ENCODE assay signal across 2 cellular contexts in genomic region chr3:172221550-172221949, GRCh38.
TF ChIP-seq lines count a peak whose summit lies in the region.

No MANE protein-coding gene starts in this region.

TF ChIP-seq in A549, 52 proteins besides CTCF, POLR2A, EP300 and RAD21 (continued from another document):
- TF ChIP-seq, protein P1, sequence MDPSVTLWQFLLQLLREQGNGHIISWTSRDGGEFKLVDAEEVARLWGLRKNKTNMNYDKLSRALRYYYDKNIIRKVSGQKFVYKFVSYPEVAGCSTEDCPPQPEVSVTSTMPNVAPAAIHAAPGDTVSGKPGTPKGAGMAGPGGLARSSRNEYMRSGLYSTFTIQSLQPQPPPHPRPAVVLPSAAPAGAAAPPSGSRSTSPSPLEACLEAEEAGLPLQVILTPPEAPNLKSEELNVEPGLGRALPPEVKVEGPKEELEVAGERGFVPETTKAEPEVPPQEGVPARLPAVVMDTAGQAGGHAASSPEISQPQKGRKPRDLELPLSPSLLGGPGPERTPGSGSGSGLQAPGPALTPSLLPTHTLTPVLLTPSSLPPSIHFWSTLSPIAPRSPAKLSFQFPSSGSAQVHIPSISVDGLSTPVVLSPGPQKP (IDR thresholded peaks at IDR 0.05; ENCODE audit: low read depth, low read length) = no peak
- no peak for TF ChIP-seq ZC3H11A (IDR thresholded peaks at IDR 0.05)
- TF ChIP-seq REST (IDR thresholded peaks at IDR 0.05) = no peak
- no peak for TF ChIP-seq HOXB5 (CRISPR knock-in tag; IDR thresholded peaks at IDR 0.05)
- no peak for TF ChIP-seq CHD2 (IDR thresholded peaks at IDR 0.05; ENCODE audit: low read length, partially characterized antibody)
- TF ChIP-seq, protein P2, sequence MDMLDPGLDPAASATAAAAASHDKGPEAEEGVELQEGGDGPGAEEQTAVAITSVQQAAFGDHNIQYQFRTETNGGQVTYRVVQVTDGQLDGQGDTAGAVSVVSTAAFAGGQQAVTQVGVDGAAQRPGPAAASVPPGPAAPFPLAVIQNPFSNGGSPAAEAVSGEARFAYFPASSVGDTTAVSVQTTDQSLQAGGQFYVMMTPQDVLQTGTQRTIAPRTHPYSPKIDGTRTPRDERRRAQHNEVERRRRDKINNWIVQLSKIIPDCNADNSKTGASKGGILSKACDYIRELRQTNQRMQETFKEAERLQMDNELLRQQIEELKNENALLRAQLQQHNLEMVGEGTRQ (IDR thresholded peaks at IDR 0.05) = no peak
- TF ChIP-seq CEBPB (IDR thresholded peaks at IDR 0.05) = peak; percentile 21 to 47; a peak in 1 of 4 replicates
- TF ChIP-seq HEYL (CRISPR knock-in tag; IDR thresholded peaks at IDR 0.05) = no peak
- no peak for TF ChIP-seq CBX2 (IDR thresholded peaks at IDR 0.05; ENCODE audit: borderline replicate concordance, low read depth)
- TF ChIP-seq SMC3 (IDR thresholded peaks at IDR 0.05) = no peak
- TF ChIP-seq NPAS2 (CRISPR knock-in tag; IDR thresholded peaks at IDR 0.05; ENCODE audit: borderline replicate concordance) = no peak
- TF ChIP-seq, protein P3, sequence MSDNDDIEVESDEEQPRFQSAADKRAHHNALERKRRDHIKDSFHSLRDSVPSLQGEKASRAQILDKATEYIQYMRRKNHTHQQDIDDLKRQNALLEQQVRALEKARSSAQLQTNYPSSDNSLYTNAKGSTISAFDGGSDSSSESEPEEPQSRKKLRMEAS (IDR thresholded peaks at IDR 0.05) = no peak
- no peak for TF ChIP-seq BCL3 (IDR thresholded peaks at IDR 0.05)
- TF ChIP-seq EHMT2 (IDR thresholded peaks at IDR 0.05; ENCODE audit: low read depth) = no peak
- peak; percentile 10; the same call in 1 of the 2 replicates for TF ChIP-seq GATA3 (IDR thresholded peaks at IDR 0.05; ENCODE audit: borderline replicate concordance)
- TF ChIP-seq CBX8 (IDR thresholded peaks at IDR 0.05) = no peak
- TF ChIP-seq HOXA7 (CRISPR knock-in tag; IDR thresholded peaks at IDR 0.05) = no peak
- TF ChIP-seq JUNB (IDR thresholded peaks at IDR 0.05) = peak; percentile 32; the same call in 1 of the 2 replicates

TF ChIP-seq in GM23338, 12 proteins besides CTCF, POLR2A, EP300 and RAD21 (continued from another document):
- TF ChIP-seq, protein P4, sequence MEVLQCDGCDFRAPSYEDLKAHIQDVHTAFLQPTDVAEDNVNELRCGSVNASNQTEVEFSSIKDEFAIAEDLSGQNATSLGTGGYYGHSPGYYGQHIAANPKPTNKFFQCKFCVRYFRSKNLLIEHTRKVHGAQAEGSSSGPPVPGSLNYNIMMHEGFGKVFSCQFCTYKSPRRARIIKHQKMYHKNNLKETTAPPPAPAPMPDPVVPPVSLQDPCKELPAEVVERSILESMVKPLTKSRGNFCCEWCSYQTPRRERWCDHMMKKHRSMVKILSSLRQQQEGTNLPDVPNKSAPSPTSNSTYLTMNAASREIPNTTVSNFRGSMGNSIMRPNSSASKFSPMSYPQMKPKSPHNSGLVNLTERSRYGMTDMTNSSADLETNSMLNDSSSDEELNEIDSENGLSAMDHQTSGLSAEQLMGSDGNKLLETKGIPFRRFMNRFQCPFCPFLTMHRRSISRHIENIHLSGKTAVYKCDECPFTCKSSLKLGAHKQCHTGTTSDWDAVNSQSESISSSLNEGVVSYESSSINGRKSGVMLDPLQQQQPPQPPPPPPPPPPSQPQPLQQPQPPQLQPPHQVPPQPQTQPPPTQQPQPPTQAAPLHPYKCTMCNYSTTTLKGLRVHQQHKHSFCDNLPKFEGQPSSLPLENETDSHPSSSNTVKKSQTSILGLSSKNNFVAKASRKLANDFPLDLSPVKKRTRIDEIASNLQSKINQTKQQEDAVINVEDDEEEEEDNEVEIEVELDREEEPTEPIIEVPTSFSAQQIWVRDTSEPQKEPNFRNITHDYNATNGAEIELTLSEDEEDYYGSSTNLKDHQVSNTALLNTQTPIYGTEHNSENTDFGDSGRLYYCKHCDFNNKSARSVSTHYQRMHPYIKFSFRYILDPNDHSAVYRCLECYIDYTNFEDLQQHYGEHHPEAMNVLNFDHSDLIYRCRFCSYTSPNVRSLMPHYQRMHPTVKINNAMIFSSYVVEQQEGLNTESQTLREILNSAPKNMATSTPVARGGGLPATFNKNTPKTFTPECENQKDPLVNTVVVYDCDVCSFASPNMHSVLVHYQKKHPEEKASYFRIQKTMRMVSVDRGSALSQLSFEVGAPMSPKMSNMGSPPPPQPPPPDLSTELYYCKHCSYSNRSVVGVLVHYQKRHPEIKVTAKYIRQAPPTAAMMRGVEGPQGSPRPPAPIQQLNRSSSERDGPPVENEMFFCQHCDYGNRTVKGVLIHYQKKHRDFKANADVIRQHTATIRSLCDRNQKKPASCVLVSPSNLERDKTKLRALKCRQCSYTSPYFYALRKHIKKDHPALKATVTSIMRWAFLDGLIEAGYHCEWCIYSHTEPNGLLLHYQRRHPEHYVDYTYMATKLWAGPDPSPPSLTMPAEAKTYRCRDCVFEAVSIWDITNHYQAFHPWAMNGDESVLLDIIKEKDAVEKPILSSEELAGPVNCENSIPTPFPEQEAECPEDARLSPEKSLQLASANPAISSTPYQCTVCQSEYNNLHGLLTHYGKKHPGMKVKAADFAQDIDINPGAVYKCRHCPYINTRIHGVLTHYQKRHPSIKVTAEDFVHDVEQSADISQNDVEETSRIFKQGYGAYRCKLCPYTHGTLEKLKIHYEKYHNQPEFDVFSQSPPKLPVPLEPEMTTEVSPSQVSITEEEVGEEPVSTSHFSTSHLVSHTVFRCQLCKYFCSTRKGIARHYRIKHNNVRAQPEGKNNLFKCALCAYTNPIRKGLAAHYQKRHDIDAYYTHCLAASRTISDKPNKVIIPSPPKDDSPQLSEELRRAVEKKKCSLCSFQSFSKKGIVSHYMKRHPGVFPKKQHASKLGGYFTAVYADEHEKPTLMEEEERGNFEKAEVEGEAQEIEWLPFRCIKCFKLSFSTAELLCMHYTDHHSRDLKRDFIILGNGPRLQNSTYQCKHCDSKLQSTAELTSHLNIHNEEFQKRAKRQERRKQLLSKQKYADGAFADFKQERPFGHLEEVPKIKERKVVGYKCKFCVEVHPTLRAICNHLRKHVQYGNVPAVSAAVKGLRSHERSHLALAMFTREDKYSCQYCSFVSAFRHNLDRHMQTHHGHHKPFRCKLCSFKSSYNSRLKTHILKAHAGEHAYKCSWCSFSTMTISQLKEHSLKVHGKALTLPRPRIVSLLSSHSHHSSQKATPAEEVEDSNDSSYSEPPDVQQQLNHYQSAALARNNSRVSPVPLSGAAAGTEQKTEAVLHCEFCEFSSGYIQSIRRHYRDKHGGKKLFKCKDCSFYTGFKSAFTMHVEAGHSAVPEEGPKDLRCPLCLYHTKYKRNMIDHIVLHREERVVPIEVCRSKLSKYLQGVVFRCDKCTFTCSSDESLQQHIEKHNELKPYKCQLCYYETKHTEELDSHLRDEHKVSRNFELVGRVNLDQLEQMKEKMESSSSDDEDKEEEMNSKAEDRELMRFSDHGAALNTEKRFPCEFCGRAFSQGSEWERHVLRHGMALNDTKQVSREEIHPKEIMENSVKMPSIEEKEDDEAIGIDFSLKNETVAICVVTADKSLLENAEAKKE (CRISPR knock-in tag; IDR thresholded peaks at IDR 0.05) = no peak
TF ChIP-seq in GM23338: peak in this region for 0.
